ENCODE assay signal across 11 cellular contexts in the genomic region with DNA sequence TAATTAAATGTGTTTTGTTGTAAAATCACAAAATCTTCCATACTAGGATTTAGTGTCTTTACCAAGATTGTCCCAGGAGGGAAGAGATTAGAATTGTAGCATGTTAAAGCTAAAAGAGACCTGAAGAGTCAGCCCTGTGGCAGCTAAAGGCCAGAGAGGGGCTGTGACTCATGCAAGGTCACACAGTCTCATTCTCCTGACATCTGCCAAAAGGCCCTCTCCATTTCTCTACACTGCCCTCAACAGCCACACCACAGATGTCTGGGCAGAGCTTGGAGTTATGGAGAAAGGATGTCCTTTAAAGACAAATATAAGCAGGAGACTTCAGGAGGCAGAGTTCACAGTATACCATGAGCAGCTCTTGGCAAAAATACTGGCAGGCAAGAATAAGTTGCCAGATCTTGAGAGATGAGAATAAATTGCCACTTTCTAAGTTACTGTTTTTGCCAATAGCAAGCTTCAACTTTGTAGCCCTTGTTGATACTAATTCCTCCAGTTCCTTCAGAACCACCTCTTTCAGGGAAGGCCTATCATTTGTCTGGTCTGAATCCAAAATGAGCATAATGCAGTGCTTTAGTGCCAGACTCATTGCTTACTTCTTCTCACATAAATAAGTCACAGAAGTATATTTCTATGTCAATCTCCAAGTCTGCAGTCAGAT. TPM values are rescaled to one million over a fixed set of nuclear protein-coding genes. Genes with fewer than 3 reads are reported as not detected.
A peak's percentile ranks its signal among the peaks of the same experiment; 100 is the strongest.
DNase-seq lines count a peak whose midpoint lies in the region; ATAC-seq and TF ChIP-seq lines count a peak whose summit lies in the region.
"Had no signal": no experiment of that assay in that cellular context is flagged by ENCODE, and none has a peak within 500 bp of the region (broad histone marks: within the 10 kb centered on the region; RNA-seq: fewer than 3 reads in every experiment).

No MANE protein-coding gene starts in this region.

- intact Hi-C loops in Right ventricle myocardium inferior (cut with DNase I), result no loop called here

- TF ChIP-seq CTCF in right atrium auricular region (IDR thresholded peaks at IDR 0.05) (no peak), astrocyte of the spinal cord (IDR thresholded peaks at IDR 0.05; ENCODE audit: low read depth, low read length) (no peak), suprapubic skin (IDR thresholded peaks at IDR 0.05) (no peak)

- TF ChIP-seq EP300 in suprapubic skin (IDR thresholded peaks at IDR 0.05), result no peak

- H3K27me3 ChIP-seq in right atrium auricular region (no peaks in the 10 kb centered on the region), suprapubic skin (no peaks in the 10 kb centered on the region)
- H3K27me3 ChIP-seq: BE2C had no signal

- H3K4me3 ChIP-seq in right atrium auricular region (no peak overlapping the region), astrocyte of the spinal cord (ENCODE audit: low read depth, low read length) (no peak overlapping the region), suprapubic skin (no peak overlapping the region)
- H3K4me3 ChIP-seq: coronary artery had no signal

- TF ChIP-seq POLR2A in suprapubic skin (IDR thresholded peaks at IDR 0.05), result no peak

- in situ Hi-C loops in astrocyte of the spinal cord (cut with HindIII; ENCODE audit: low sequenced_read_pairs), result no loop called here

- no peaks in the 10 kb centered on the region for H3K9me3 ChIP-seq in right atrium auricular region
- no peaks in the 10 kb centered on the region for H3K9me3 ChIP-seq in suprapubic skin
- H3K9me3 ChIP-seq: BE2C had no signal

- H3K36me3 ChIP-seq in right atrium auricular region (peaks cover 4% of the 10 kb centered on the region), suprapubic skin (peaks cover 15% of the 10 kb centered on the region)

- H3K4me1 ChIP-seq in right atrium auricular region (no peaks in the 10 kb centered on the region), suprapubic skin (no peaks in the 10 kb centered on the region)
- H3K4me1 ChIP-seq: BE2C had no signal

- DNase-seq in Right ventricle myocardium inferior (ENCODE audit: missing footprints) (no peak), right atrium auricular region (ENCODE audit: low spot score) (no peak), astrocyte of the spinal cord (ENCODE audit: low read depth, low spot score) (peak; percentile 51), islet precursor cell (peak; percentile 52), kidney glomerular epithelial cell (lab: John Stamatoyannopoulos, UW) (no peak), suprapubic skin (ENCODE audit: low spot score in 2 of 2) (no peak), NCI-H146 treated with DMSO at 0.1 percent for 48 hours (lab: John Stamatoyannopoulos, UW; ENCODE audit: unreplicated experiment) (no peak), ureter (ENCODE audit: low spot score) (no peak)
- DNase-seq: BE2C, NCI-H510A treated with DMSO at 0.1 percent for 48 hours had no signal

- H3K27ac ChIP-seq in right atrium auricular region (peak overlapping the region in 1 of 2 donors; percentile 55), suprapubic skin (no peak overlapping the region)

- peak; percentile 28 for ATAC-seq in Right ventricle myocardium inferior

RNA-seq across cellular contexts. Expression of a gene that starts 41.7 kb away (rescaled TPM):
- total RNA-seq in Right ventricle myocardium inferior (36.1 TPM), right atrium auricular region (10 to 100 TPM; 27.2 to 29.4 TPM), suprapubic skin (10 to 100 TPM; 15.3 to 35.4 (median 29.2) TPM), ureter (38.5 TPM)

Comparison
In these comparisons a context has a peak if more than half of its experiments do, and no peak if none do; other contexts are left out.
1. DNase-seq: peak in astrocyte of the spinal cord (single experiment) and islet precursor cell (single experiment); none in Right ventricle myocardium inferior (single experiment), right atrium auricular region (single experiment), kidney glomerular epithelial cell (single experiment), suprapubic skin (0 of 2), NCI-H146 treated with DMSO at 0.1 percent for 48 hours (single experiment) and ureter (single experiment).